In genomic region chr7:155298288-155298833, GRCh38 we compare ENCODE assay signal across 8 cellular contexts. TPM values are rescaled to one million over a fixed set of nuclear protein-coding genes. Genes with fewer than 3 reads are reported as not detected.
DNase-seq lines count a peak whose midpoint lies in the region; ATAC-seq and TF ChIP-seq lines count a peak whose summit lies in the region.

No MANE protein-coding gene starts in this region.

- no peak for TF ChIP-seq CTCF in GM12875 (IDR thresholded peaks at IDR 0.05; ENCODE audit: borderline replicate concordance, insufficient read depth, low read depth, low read length)
- TF ChIP-seq CTCF in gastroesophageal sphincter (IDR thresholded peaks at IDR 0.05) = no peak
- TF ChIP-seq CTCF in retinal pigment epithelial cell (conservative IDR thresholded peaks at IDR 0.05; ENCODE audit: low read depth, low read length) = no peak
- TF ChIP-seq CTCF in GM13976 (IDR thresholded peaks at IDR 0.05; ENCODE audit: borderline replicate concordance, control extremely low read depth, extremely low read depth, insufficient read depth, missing control alignments) = no peak

- H3K36me3 ChIP-seq in gastroesophageal sphincter = peaks cover 0 to 18% of the 10 kb centered on the region in 2 donors

- H3K27me3 Mint-ChIP-seq in activated CD4-positive, alpha-beta T cell treated with anti-CD3 and anti-CD28 coated beads, Interleukin-2, amount 10 ng/mL, durations not matched to agents 7 days and 5 days = no peaks in the 10 kb centered on the region

- peak overlapping the region; percentile 97 for H3K27ac Mint-ChIP-seq in activated CD4-positive, alpha-beta T cell treated with anti-CD3 and anti-CD28 coated beads, Interleukin-2, amount 10 ng/mL, durations not matched to agents 7 days and 5 days

- WGBS in gastroesophageal sphincter (ENCODE audit: low coverage in 1 of 2), 2 donors = no CpG with 5 or more reads among the region's 34 CpGs

- in situ Hi-C loops in GM13976 (cut with MboI; ENCODE audit: low sequenced_read_pairs, unreplicated experiment) = no loop called here

- peaks cover 0 to 44% (median 9%) of the 10 kb centered on the region in 3 donors for H3K4me1 ChIP-seq in gastroesophageal sphincter

- CTCF ChIA-PET in activated CD4-positive, alpha-beta T cell treated with anti-CD3 and anti-CD28 coated beads, Interleukin-2, amount 10 ng/mL, durations not matched to agents 7 days and 5 days (lab: Charles Lee) = interaction anchor here (0.9 to 2.8 kb wide), 9 partner anchors 23 to 295 kb away, joined by 3 to 14 read pairs (median 4); partner anchors contain the start of gene PAXIP1

- no peak for TF ChIP-seq POLR2A in gastroesophageal sphincter (IDR thresholded peaks at IDR 0.05)

- ATAC-seq in HG02884 (IDR thresholded peaks at IDR 0.05; ENCODE audit: unreplicated experiment) (peak; percentile 1), gastroesophageal sphincter (no peak), HG02642 (IDR thresholded peaks at IDR 0.05; ENCODE audit: poor library complexity, unreplicated experiment) (no peak)

- H3K4me3 ChIP-seq in GM12875 (ENCODE audit: low read depth, low read length) (peak overlapping the region; percentile 65), gastroesophageal sphincter (peak overlapping the region; percentile 67 to 84), retinal pigment epithelial cell (ENCODE audit: low read length) (peak overlapping the region; percentile 97)

- no peaks in the 10 kb centered on the region for H3K27me3 ChIP-seq in gastroesophageal sphincter

- peaks cover 35% of the 10 kb centered on the region for H3K36me3 Mint-ChIP-seq in activated CD4-positive, alpha-beta T cell treated with anti-CD3 and anti-CD28 coated beads, Interleukin-2, amount 10 ng/mL, durations not matched to agents 7 days and 5 days (ENCODE audit: low read depth)

- peak overlapping the region; percentile 64 to 99 (median 92) for H3K27ac ChIP-seq in gastroesophageal sphincter

- POLR2A ChIA-PET in activated CD4-positive, alpha-beta T cell treated with anti-CD3 and anti-CD28 coated beads, Interleukin-2, amount 10 ng/mL, durations not matched to agents 7 days and 5 days (lab: Charles Lee) = interaction anchor here (0.8 to 2.4 kb wide), 3 partner anchors 93 to 346 kb away, joined by 3 to 13 read pairs (median 9); partner anchors contain the start of gene RBM33

- no peak for TF ChIP-seq EP300 in gastroesophageal sphincter (IDR thresholded peaks at IDR 0.05)

- peaks cover 47% of the 10 kb centered on the region for H3K4me1 Mint-ChIP-seq in activated CD4-positive, alpha-beta T cell treated with anti-CD3 and anti-CD28 coated beads, Interleukin-2, amount 10 ng/mL, durations not matched to agents 7 days and 5 days

- DNase-seq in activated CD4-positive, alpha-beta T cell treated with anti-CD3 and anti-CD28 coated beads, Interleukin-2, amount 10 ng/mL, durations not matched to agents 7 days and 5 days = peak; percentile 19
- no peak for DNase-seq in retinal pigment epithelial cell (ENCODE audit: low read depth)
- no peak for DNase-seq in medulla oblongata (ENCODE audit: extremely low spot score)
- DNase-seq in GM13976 (ENCODE audit: low spot score) = no peak

- peaks cover 3% of the 10 kb centered on the region for H3K9me3 Mint-ChIP-seq in activated CD4-positive, alpha-beta T cell treated with anti-CD3 and anti-CD28 coated beads, Interleukin-2, amount 10 ng/mL, durations not matched to agents 7 days and 5 days

- H3K9me3 ChIP-seq in gastroesophageal sphincter = no peaks in the 10 kb centered on the region

- peak overlapping the region; percentile 89 for H3K4me3 Mint-ChIP-seq in activated CD4-positive, alpha-beta T cell treated with anti-CD3 and anti-CD28 coated beads, Interleukin-2, amount 10 ng/mL, durations not matched to agents 7 days and 5 days

RNA-seq across cellular contexts. Expression of gene INSIG1, which starts 0.7 kb away (rescaled TPM):
- 10 to 100 TPM; 69.3 to 71.2 TPM for total RNA-seq in activated CD4-positive, alpha-beta T cell treated with anti-CD3 and anti-CD28 coated beads, Interleukin-2, amount 10 ng/mL, durations not matched to agents 7 days and 5 days
- 10 to 100 TPM; 18.8 to 52.1 (median 30.7) TPM for total RNA-seq in gastroesophageal sphincter
